ENCODE assay signal across 32 cellular contexts in genomic region chr2:236496311-236496710, GRCh38.
"Had no signal": no experiment of that assay in that cellular context is flagged by ENCODE, and none has a peak within 500 bp of the region (broad histone marks: within the 10 kb centered on the region; RNA-seq: fewer than 3 reads in every experiment).

No MANE protein-coding gene starts in this region.

- H3K4me1 Mint-ChIP-seq: activated CD4-positive, alpha-beta T cell treated with anti-CD3 and anti-CD28 coated beads for 36 hours; activated CD4-positive, alpha-beta T cell treated with anti-CD3 and anti-CD28 coated beads, Interleukin-2, amount 10 ng/mL, durations not matched to agents 7 days and 5 days; activated T-helper 17 cell treated with anti-CD3 and anti-CD28 coated beads, Interleukin-2, amount 50 U/mL, for 72 hours; central memory CD8-positive, alpha-beta T cell had no signal

- H3K9me3 Mint-ChIP-seq: activated CD4-positive, alpha-beta T cell treated with anti-CD3 and anti-CD28 coated beads, Interleukin-2, amount 10 ng/mL, durations not matched to agents 7 days and 5 days; activated T-helper 17 cell treated with anti-CD3 and anti-CD28 coated beads, Interleukin-2, amount 50 U/mL, for 72 hours; central memory CD8-positive, alpha-beta T cell; dendritic cell treated with granulocyte-macrophage colony-stimulating factor and Interleukin-4, amounts not matched to agents 40 ng/mL and 50 ng/mL, for 4 days; T-helper 2 cell treated with Interferon-gamma antibody and Interleukin-4, amounts not matched to agents 5 μg/mL and 100 μg/mL, for 36 hours had no signal

- H3K4me1 ChIP-seq: esophagus muscularis mucosa, foreskin keratinocyte, gastrocnemius medialis had no signal

- H3K27ac Mint-ChIP-seq: activated CD4-positive, alpha-beta T cell treated with anti-CD3 and anti-CD28 coated beads for 36 hours; activated CD4-positive, alpha-beta T cell treated with anti-CD3 and anti-CD28 coated beads, Interleukin-2, amount 10 ng/mL, durations not matched to agents 7 days and 5 days; activated CD8-positive, alpha-beta T cell treated with anti-CD3 and anti-CD28 coated beads for 36 hours; activated naive CD8-positive, alpha-beta T cell; activated T-helper 17 cell treated with anti-CD3 and anti-CD28 coated beads, Interleukin-2, amount 50 U/mL, for 72 hours; dendritic cell treated with granulocyte-macrophage colony-stimulating factor and Interleukin-4, amounts not matched to agents 40 ng/mL and 50 ng/mL, for 4 days; T-helper 17 cell; T-helper 2 cell treated with Interferon-gamma antibody and Interleukin-4, amounts not matched to agents 5 μg/mL and 100 μg/mL, for 36 hours had no signal

- H3K4me3 ChIP-seq: coronary artery, dorsolateral prefrontal cortex, esophagus muscularis mucosa, gastrocnemius medialis had no signal

- H3K4me3 Mint-ChIP-seq: activated CD4-positive, alpha-beta T cell treated with anti-CD3 and anti-CD28 coated beads for 36 hours; activated CD4-positive, alpha-beta T cell treated with anti-CD3 and anti-CD28 coated beads, Interleukin-2, amount 10 ng/mL, durations not matched to agents 7 days and 5 days; activated CD8-positive, alpha-beta T cell treated with anti-CD3 and anti-CD28 coated beads for 36 hours; activated naive CD8-positive, alpha-beta T cell; activated T-cell treated with anti-CD3 and anti-CD28 coated beads, Interleukin-2, amount 50 U/mL, for 4 hours; activated T-helper 17 cell treated with anti-CD3 and anti-CD28 coated beads, Interleukin-2, amount 50 U/mL, for 72 hours; central memory CD8-positive, alpha-beta T cell; dendritic cell treated with granulocyte-macrophage colony-stimulating factor and Interleukin-4, amounts not matched to agents 40 ng/mL and 50 ng/mL, for 4 days; T-helper 17 cell; T-helper 2 cell treated with Interferon-gamma antibody and Interleukin-4, amounts not matched to agents 5 μg/mL and 100 μg/mL, for 36 hours had no signal

- H3K27ac ChIP-seq: brain microvascular endothelial cell, coronary artery, dorsolateral prefrontal cortex, esophagus muscularis mucosa, foreskin keratinocyte, gastrocnemius medialis, WERI-Rb-1 had no signal

- H3K27me3 ChIP-seq: brain microvascular endothelial cell, dorsolateral prefrontal cortex, esophagus muscularis mucosa, foreskin keratinocyte, gastrocnemius medialis had no signal

- DNase-seq: activated CD4-positive, alpha-beta T cell treated with anti-CD3 and anti-CD28 coated beads for 36 hours; activated CD4-positive, alpha-beta T cell treated with anti-CD3 and anti-CD28 coated beads, Interleukin-2, amount 10 ng/mL, durations not matched to agents 7 days and 5 days; activated CD4-positive, alpha-beta T cell treated with anti-CD3 and anti-CD28 coated beads, Interleukin-2, amount 50 U/mL, for 48 hours; activated CD4-positive, CD25-positive, alpha-beta regulatory T cell; activated CD4-positive, CD25-positive, alpha-beta regulatory T cell treated with anti-CD3 and anti-CD28 coated beads, Interleukin-2, amount 50 U/mL, for 72 hours; activated CD8-positive, alpha-beta memory T cell treated with anti-CD3 and anti-CD28 coated beads for 24 hours; activated CD8-positive, alpha-beta T cell treated with anti-CD3 and anti-CD28 coated beads for 36 hours; activated effector memory CD4-positive, alpha-beta T cell treated with Interleukin-2 at 50 U/mL for 16 hours; activated gamma-delta T cell treated with Interleukin-2 at 50 U/mL for 16 hours; activated naive CD4-positive, alpha-beta T cell treated with anti-CD3 and anti-CD28 coated beads, Interleukin-2, amount 50 U/mL, for 16 hours; activated naive CD4-positive, alpha-beta T cell treated with Interleukin-2 at 50 U/mL for 16 hours; activated T-cell treated with anti-CD3 and anti-CD28 coated beads, Interleukin-2, amount 50 U/mL, for 4 hours; amniotic stem cell; anterior cingulate cortex; brain microvascular endothelial cell; dorsolateral prefrontal cortex; effector memory CD4-positive, alpha-beta T cell; erythroblast; foreskin keratinocyte; gastrocnemius medialis; glutamatergic neuron; T-helper 1 cell; T-helper 17 cell; T1000; WERI-Rb-1 had no signal

- H3K36me3 ChIP-seq: brain microvascular endothelial cell, esophagus muscularis mucosa, gastrocnemius medialis, WERI-Rb-1 had no signal

- ATAC-seq: activated CD4-positive, alpha-beta T cell treated with anti-CD3 and anti-CD28 coated beads for 36 hours; activated CD8-positive, alpha-beta T cell treated with anti-CD3 and anti-CD28 coated beads for 36 hours; activated T-cell treated with anti-CD3 and anti-CD28 coated beads, Interleukin-2, amount 50 U/mL, for 4 hours; activated T-helper 17 cell treated with anti-CD3 and anti-CD28 coated beads, Interleukin-2, amount 50 U/mL, for 72 hours; foreskin keratinocyte; gastrocnemius medialis; T-helper 17 cell had no signal

- H3K9me3 ChIP-seq: esophagus muscularis mucosa, gastrocnemius medialis had no signal
